In genomic region chr2:55144922-55145820, GRCh38 we compare ENCODE assay signal across 28 cellular contexts.
DNase-seq lines count a peak whose midpoint lies in the region; ATAC-seq, FAIRE-seq and TF ChIP-seq lines count a peak whose summit lies in the region.
"Had no signal": no experiment of that assay in that cellular context is flagged by ENCODE, and none has a peak within 500 bp of the region (broad histone marks: within the 10 kb centered on the region; RNA-seq: fewer than 3 reads in every experiment).

No MANE protein-coding gene starts in this region.

- no peak for TF ChIP-seq CTCF in astrocyte (IDR thresholded peaks at IDR 0.05; ENCODE audit: insufficient read depth, low read depth, low read length)
- TF ChIP-seq CTCF in mucosa of descending colon (IDR thresholded peaks at IDR 0.05), result no peak
- TF ChIP-seq CTCF in stomach (IDR thresholded peaks at IDR 0.05), result no peak
- no peak for TF ChIP-seq CTCF in GM13976 (IDR thresholded peaks at IDR 0.05; ENCODE audit: borderline replicate concordance, control extremely low read depth, extremely low read depth, insufficient read depth, missing control alignments)

- intact Hi-C loops in mucosa of descending colon (cut with DNase I, micrococcal nuclease) (no loop called here), stomach (cut with DNase I; ENCODE audit: low total_unique reads) (no loop called here)

- H3K9me3 ChIP-seq in astrocyte (ENCODE audit: insufficient read depth, low read depth, low read length) (no peaks in the 10 kb centered on the region), mucosa of descending colon (no peaks in the 10 kb centered on the region), stomach (no peaks in the 10 kb centered on the region)
- H3K9me3 ChIP-seq: A549 had no signal

- peak overlapping the region; percentile 75 for H3K27ac Mint-ChIP-seq in astrocyte (ENCODE audit: unreplicated experiment)
- H3K27ac Mint-ChIP-seq in T-cell, result no peak overlapping the region
- H3K27ac Mint-ChIP-seq: B cell had no signal

- H3K4me3 ChIP-seq in astrocyte (ENCODE audit: insufficient read depth, low read depth, low read length) (no peak overlapping the region), mucosa of descending colon (no peak overlapping the region), stomach (no peak overlapping the region)
- H3K4me3 ChIP-seq: A549 had no signal

- no peak for FAIRE-seq in astrocyte (lab: Jason Lieb, UNC)
- FAIRE-seq: A549, GM12891, GM19239, H1, HTR-8/SVneo had no signal

- no peaks in the 10 kb centered on the region for H3K79me2 ChIP-seq in astrocyte (ENCODE audit: insufficient read depth, low read length)

- H3K36me3 ChIP-seq in astrocyte (ENCODE audit: insufficient read depth, low read length), result no peaks in the 10 kb centered on the region
- no peaks in the 10 kb centered on the region for H3K36me3 ChIP-seq in mucosa of descending colon (ENCODE audit: low read depth)
- no peaks in the 10 kb centered on the region for H3K36me3 ChIP-seq in stomach

- H4K20me1 ChIP-seq in astrocyte (ENCODE audit: insufficient read depth, low read length), result no peaks in the 10 kb centered on the region

- CTCF ChIA-PET in T-cell (lab: Charles Lee), result no interaction called here

- no peaks in the 10 kb centered on the region for H3K27me3 ChIP-seq in astrocyte (ENCODE audit: insufficient read depth, low read length)
- H3K27me3 ChIP-seq in stomach, result no peaks in the 10 kb centered on the region

- H3K4me2 ChIP-seq in astrocyte (ENCODE audit: low read length), result no peak overlapping the region
- H3K4me2 ChIP-seq: A549 had no signal

- no peak for TF ChIP-seq EP300 in stomach (IDR thresholded peaks at IDR 0.05)

- H3K4me3 Mint-ChIP-seq in astrocyte (ENCODE audit: unreplicated experiment), result no peak overlapping the region
- no peak overlapping the region for H3K4me3 Mint-ChIP-seq in T-cell
- H3K4me3 Mint-ChIP-seq: B cell, CD14-positive monocyte had no signal

- H3K27me3 Mint-ChIP-seq in astrocyte (ENCODE audit: low read depth, unreplicated experiment) (no peaks in the 10 kb centered on the region), T-cell (no peaks in the 10 kb centered on the region)
- H3K27me3 Mint-ChIP-seq: B cell had no signal

- H3K27ac ChIP-seq in astrocyte (ENCODE audit: low read depth, low read length) (no peak overlapping the region), stomach (peak overlapping the region in 2 of 5 donors; percentile 2 to 5)
- H3K27ac ChIP-seq: A549 had no signal

- POLR2A ChIA-PET in T-cell (lab: Charles Lee), result no interaction called here

- in situ Hi-C loops in GM13976 (cut with MboI; ENCODE audit: low sequenced_read_pairs, unreplicated experiment), result no loop called here

- 64 to 81% (median 69%) methylated on average over 12 of the region's 12 CpGs for WGBS in stomach, 5 donors

- H3K36me3 Mint-ChIP-seq in astrocyte (ENCODE audit: low read depth, unreplicated experiment) (peaks cover 11% of the 10 kb centered on the region), T-cell (no peaks in the 10 kb centered on the region)
- H3K36me3 Mint-ChIP-seq: CD14-positive monocyte had no signal

- H3K4me1 Mint-ChIP-seq in astrocyte (ENCODE audit: low read depth, unreplicated experiment) (peaks cover 14% of the 10 kb centered on the region), T-cell (peaks cover 11 to 15% (median 12%) of the 10 kb centered on the region in 3 donors)

- TF ChIP-seq POLR2A in stomach (IDR thresholded peaks at IDR 0.05) (no peak), erythroblast (IDR thresholded peaks at IDR 0.05; ENCODE audit: low read length) (no peak)

- H3K9me3 Mint-ChIP-seq in astrocyte (ENCODE audit: unreplicated experiment) (peaks cover 3% of the 10 kb centered on the region), T-cell (no peaks in the 10 kb centered on the region)

- no peak for DNase-seq in astrocyte (ENCODE audit: low read depth)
- peak; percentile 23 for DNase-seq in iris pigment epithelial cell (ENCODE audit: low read depth)
- DNase-seq in mucosa of descending colon, result no peak
- DNase-seq in stomach, result peak; percentile 56
- no peak for DNase-seq in GM13976 (ENCODE audit: low spot score)
- DNase-seq in T-cell, result no peak
- DNase-seq in erythroblast (lab: John Stamatoyannopoulos, UW), result no peak
- DNase-seq: DMS53; EL; IMR-90; MV-4-11; NCI-H1105 treated with DMSO at 0.1 percent for 48 hours; NCI-H2029 treated with DMSO at 0.1 percent for 48 hours; NCI-H226; NCI-H510A treated with DMSO at 0.1 percent for 48 hours; NCI-H748 treated with DMSO at 0.1 percent for 48 hours; NK-92 treated with Interleukin-12 subunit alpha and Interleukin-12 subunit beta, amount 100 ng/mL, for 24 hours; SIG-M5 had no signal

- H3K9ac ChIP-seq in astrocyte (ENCODE audit: low read length), result no peak overlapping the region

- no peak overlapping the region for H2AFZ ChIP-seq in astrocyte (ENCODE audit: low read depth, low read length)

- ATAC-seq in mucosa of descending colon (peak; percentile 43), T-cell (replicated peaks in 1 of 4) (no peak), GM21447 (IDR thresholded peaks at IDR 0.05; ENCODE audit: unreplicated experiment) (no peak)
- ATAC-seq: A549, HCT116, Panc1 had no signal

- H3K4me1 ChIP-seq in astrocyte (ENCODE audit: insufficient read depth, low read length) (no peaks in the 10 kb centered on the region), mucosa of descending colon (ENCODE audit: low read depth) (no peaks in the 10 kb centered on the region), stomach (peaks cover 4 to 24% (median 13%) of the 10 kb centered on the region in 4 donors)

Comparison
In these comparisons a context has a peak if more than half of its experiments do, and no peak if none do; other contexts are left out.
1. DNase-seq: peak in iris pigment epithelial cell (single experiment) and stomach (single experiment); none in astrocyte (single experiment), mucosa of descending colon (0 of 3), GM13976 (single experiment), T-cell (0 of 34) and erythroblast (0 of 2).